Comparison of ENCODE assay signal across 18 cellular contexts in the genomic region with DNA sequence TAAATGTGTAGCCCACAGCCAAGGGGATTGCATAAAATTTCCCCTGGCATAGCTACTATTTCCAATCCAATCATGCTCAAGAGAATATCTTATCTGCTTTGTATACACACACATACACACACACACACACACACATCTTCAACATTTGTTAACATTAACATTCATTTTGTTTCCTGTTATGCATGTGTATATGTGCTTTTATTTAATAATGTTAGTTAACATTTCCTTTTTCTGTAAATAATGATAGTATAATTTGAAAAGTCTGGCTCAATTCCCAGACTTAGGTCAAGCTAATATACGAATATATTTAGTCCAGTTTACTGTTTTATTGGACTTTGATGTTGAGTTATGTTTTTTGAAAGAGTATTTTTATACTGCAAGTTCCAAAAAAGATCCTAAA. TPM values are rescaled to one million over a fixed set of nuclear protein-coding genes. Genes with fewer than 3 reads are reported as not detected.
DNase-seq lines count a peak whose midpoint lies in the region; ATAC-seq, FAIRE-seq and TF ChIP-seq lines count a peak whose summit lies in the region.
"Had no signal": no experiment of that assay in that cellular context is flagged by ENCODE, and none has a peak within 500 bp of the region (broad histone marks: within the 10 kb centered on the region; RNA-seq: fewer than 3 reads in every experiment).

No MANE protein-coding gene starts in this region.

- no peaks in the 10 kb centered on the region for H3K79me2 ChIP-seq in astrocyte (ENCODE audit: insufficient read depth, low read length)

- no peaks in the 10 kb centered on the region for H3K9me3 ChIP-seq in astrocyte (ENCODE audit: insufficient read depth, low read depth, low read length)

- no peaks in the 10 kb centered on the region for H3K27me3 Mint-ChIP-seq in astrocyte (ENCODE audit: low read depth, unreplicated experiment)
- H3K27me3 Mint-ChIP-seq in nephron (ENCODE audit: low read depth), result no peaks in the 10 kb centered on the region
- peaks cover 7% of the 10 kb centered on the region for H3K27me3 Mint-ChIP-seq in stimulated activated naive CD8-positive, alpha-beta T cell treated with anti-CD3 and anti-CD28 coated beads, Interleukin-15, amount 100 ng/mL, for 72 hours

- H3K36me3 Mint-ChIP-seq in astrocyte (ENCODE audit: low read depth, unreplicated experiment) (no peaks in the 10 kb centered on the region), nephron (ENCODE audit: low read depth) (no peaks in the 10 kb centered on the region)
- H3K36me3 Mint-ChIP-seq: CD14-positive monocyte had no signal

- no peak overlapping the region for H2AFZ ChIP-seq in astrocyte (ENCODE audit: low read depth, low read length)

- ATAC-seq in stimulated activated naive CD8-positive, alpha-beta T cell treated with anti-CD3 and anti-CD28 coated beads, Interleukin-15, amount 100 ng/mL, for 72 hours, result no peak
- ATAC-seq in esophagus mucosa, result no peak
- no peak for ATAC-seq in HG02678 (IDR thresholded peaks at IDR 0.05; ENCODE audit: unreplicated experiment)

- H3K27ac Mint-ChIP-seq in astrocyte (ENCODE audit: unreplicated experiment) (no peak overlapping the region), nephron (peak overlapping the region; percentile 53 to 83 (median 64))
- no peak overlapping the region for H3K27ac Mint-ChIP-seq in stimulated activated naive CD8-positive, alpha-beta T cell treated with anti-CD3 and anti-CD28 coated beads, Interleukin-15, amount 100 ng/mL, for 72 hours
- H3K27ac Mint-ChIP-seq: CD14-positive monocyte had no signal

- no peak overlapping the region for H3K4me2 ChIP-seq in astrocyte (ENCODE audit: low read length)

- peaks cover 5% of the 10 kb centered on the region for H3K4me1 ChIP-seq in astrocyte (ENCODE audit: insufficient read depth, low read length)

- H3K4me1 Mint-ChIP-seq in astrocyte (ENCODE audit: low read depth, unreplicated experiment), result peaks cover 26% of the 10 kb centered on the region
- H3K4me1 Mint-ChIP-seq in nephron, result peaks cover 33% of the 10 kb centered on the region
- no peaks in the 10 kb centered on the region for H3K4me1 Mint-ChIP-seq in stimulated activated naive CD8-positive, alpha-beta T cell treated with anti-CD3 and anti-CD28 coated beads, Interleukin-15, amount 100 ng/mL, for 72 hours
- H3K4me1 Mint-ChIP-seq: CD14-positive monocyte had no signal

- no peaks in the 10 kb centered on the region for H3K36me3 ChIP-seq in astrocyte (ENCODE audit: insufficient read depth, low read length)

- no peaks in the 10 kb centered on the region for H4K20me1 ChIP-seq in astrocyte (ENCODE audit: insufficient read depth, low read length)

- no peak overlapping the region for H3K27ac ChIP-seq in astrocyte (ENCODE audit: low read depth, low read length)
- H3K27ac ChIP-seq: HL-60, RWPE1 had no signal

- H3K9me3 Mint-ChIP-seq in astrocyte (ENCODE audit: unreplicated experiment) (no peaks in the 10 kb centered on the region), nephron (no peaks in the 10 kb centered on the region)
- no peaks in the 10 kb centered on the region for H3K9me3 Mint-ChIP-seq in stimulated activated naive CD8-positive, alpha-beta T cell treated with anti-CD3 and anti-CD28 coated beads, Interleukin-15, amount 100 ng/mL, for 72 hours

- H3K4me3 Mint-ChIP-seq in astrocyte (ENCODE audit: unreplicated experiment), result no peak overlapping the region
- H3K4me3 Mint-ChIP-seq in nephron, result no peak overlapping the region
- H3K4me3 Mint-ChIP-seq in stimulated activated naive CD8-positive, alpha-beta T cell treated with anti-CD3 and anti-CD28 coated beads, Interleukin-15, amount 100 ng/mL, for 72 hours, result no peak overlapping the region
- H3K4me3 Mint-ChIP-seq: CD14-positive monocyte had no signal

- no peaks in the 10 kb centered on the region for H3K27me3 ChIP-seq in astrocyte (ENCODE audit: insufficient read depth, low read length)

- H3K4me3 ChIP-seq in LNCaP clone FGC (ENCODE audit: low read depth, low read length) (no peak overlapping the region), astrocyte (ENCODE audit: insufficient read depth, low read depth, low read length) (no peak overlapping the region), fibroblast of pulmonary artery (replicated peaks; ENCODE audit: low read depth, low read length) (no peak overlapping the region)

- no peak overlapping the region for H3K9ac ChIP-seq in astrocyte (ENCODE audit: low read length)

- no peak for FAIRE-seq in astrocyte (lab: Jason Lieb, UNC)
- FAIRE-seq: HTR-8/SVneo had no signal

- TF ChIP-seq CTCF in LNCaP clone FGC (IDR thresholded peaks at IDR 0.05; ENCODE audit: control insufficient read depth, extremely low read depth, insufficient read depth) (no peak), astrocyte (IDR thresholded peaks at IDR 0.05; ENCODE audit: insufficient read depth, low read depth, low read length) (no peak), fibroblast of pulmonary artery (IDR thresholded peaks at IDR 0.05; ENCODE audit: low read length, missing control alignments) (no peak), nephron (IDR thresholded peaks at IDR 0.05; ENCODE audit: unreplicated experiment in 3 of 3) (no peak)

- peak; percentile 46 for DNase-seq in LNCaP clone FGC (ENCODE audit: low read depth)
- DNase-seq in astrocyte (ENCODE audit: low read depth), result peak; percentile 33
- DNase-seq in fibroblast of pulmonary artery (ENCODE audit: low read depth), result peak; percentile 70
- DNase-seq in DMS153 treated with DMSO at 0.1 percent for 48 hours (lab: John Stamatoyannopoulos, UW; ENCODE audit: unreplicated experiment), result no peak
- no peak for DNase-seq in stimulated activated naive CD8-positive, alpha-beta T cell treated with anti-CD3 and anti-CD28 coated beads, Interleukin-15, amount 100 ng/mL, for 72 hours
- DNase-seq: AML-193, MV-4-11, NCI-H1417, NCI-H187 treated with DMSO at 0.1 percent for 48 hours, NCI-H446 had no signal

RNA-seq across cellular contexts. Expression of a gene that starts 2.9 kb away (rescaled TPM):
- total RNA-seq in astrocyte (not detected in 2 replicates), esophagus mucosa (not detected)
- total RNA-seq: H4 had no signal

Comparison
In these comparisons a context has a peak if more than half of its experiments do, and no peak if none do; other contexts are left out.
1. DNase-seq: peak in LNCaP clone FGC (single experiment), astrocyte (single experiment) and fibroblast of pulmonary artery (single experiment); none in DMS153 treated with DMSO at 0.1 percent for 48 hours (single experiment) and stimulated activated naive CD8-positive, alpha-beta T cell treated with anti-CD3 and anti-CD28 coated beads, Interleukin-15, amount 100 ng/mL, for 72 hours (0 of 2).
2. H3K27ac Mint-ChIP-seq: peak in nephron (3 of 3); none in astrocyte (single experiment) and stimulated activated naive CD8-positive, alpha-beta T cell treated with anti-CD3 and anti-CD28 coated beads, Interleukin-15, amount 100 ng/mL, for 72 hours (0 of 2).